In the genomic region with DNA sequence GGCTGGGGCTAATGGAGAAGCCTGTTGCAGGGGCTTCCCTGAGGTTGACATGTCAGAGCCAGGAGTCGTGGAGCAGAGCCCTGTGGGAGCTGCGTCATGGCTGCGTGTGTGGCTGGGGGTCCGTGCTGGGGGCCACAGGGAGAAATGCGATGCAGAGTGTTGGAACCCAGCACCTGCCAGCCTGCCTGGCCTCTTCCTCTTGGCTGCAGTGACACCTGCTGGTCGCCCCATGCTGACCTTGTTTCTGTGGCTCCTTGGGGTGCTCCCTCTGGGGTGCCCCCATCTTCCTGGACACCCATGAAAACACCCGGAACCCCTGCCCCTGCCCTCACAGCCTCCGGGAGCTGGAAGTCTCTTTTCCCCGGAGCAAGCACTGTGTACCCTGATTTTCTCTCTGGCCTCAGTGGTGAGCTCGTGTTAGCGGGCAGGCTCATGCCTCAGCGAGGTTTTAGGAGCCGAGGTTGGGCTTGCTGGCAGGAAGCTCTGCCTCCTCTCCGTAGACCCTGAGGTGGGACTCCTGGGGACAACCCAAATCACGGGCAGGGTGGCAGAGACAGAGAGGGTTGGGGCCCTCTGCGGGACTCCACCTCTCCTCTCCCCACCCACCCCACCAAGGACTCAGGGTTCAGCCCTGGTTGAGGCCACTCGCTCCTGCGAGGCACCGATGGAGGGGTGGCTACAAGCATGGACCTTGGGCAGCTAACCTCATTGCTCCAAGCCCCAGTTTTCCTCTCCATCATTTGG, we compare ENCODE assay signal across 7 cellular contexts.
A peak's percentile ranks its signal among the peaks of the same experiment; 100 is the strongest.
DNase-seq lines count a peak whose midpoint lies in the region; ATAC-seq, FAIRE-seq and TF ChIP-seq lines count a peak whose summit lies in the region.

No MANE protein-coding gene starts in this region.

- H3K4me3 ChIP-seq in GM12875 (ENCODE audit: low read depth, low read length) (no peak overlapping the region), sigmoid colon (no peak overlapping the region)

- TF ChIP-seq CTCF in GM12875 (IDR thresholded peaks at IDR 0.05; ENCODE audit: borderline replicate concordance, insufficient read depth, low read depth, low read length) (peak; percentile 57), sigmoid colon (IDR thresholded peaks at IDR 0.05) (peak; percentile 50 to 81 (median 59))

- H3K27me3 Mint-ChIP-seq in activated T-helper 17 cell treated with anti-CD3 and anti-CD28 coated beads, Interleukin-2, amount 50 U/mL, for 72 hours: peaks cover 14% of the 10 kb centered on the region

- no peak for ATAC-seq in HG02763 (IDR thresholded peaks at IDR 0.05; ENCODE audit: unreplicated experiment)
- ATAC-seq in activated T-helper 17 cell treated with anti-CD3 and anti-CD28 coated beads, Interleukin-2, amount 50 U/mL, for 72 hours (replicated peaks): no peak

- no peaks in the 10 kb centered on the region for H3K9me3 Mint-ChIP-seq in activated T-helper 17 cell treated with anti-CD3 and anti-CD28 coated beads, Interleukin-2, amount 50 U/mL, for 72 hours

- no peaks in the 10 kb centered on the region for H3K27me3 ChIP-seq in sigmoid colon

- no peak overlapping the region for H3K27ac Mint-ChIP-seq in activated T-helper 17 cell treated with anti-CD3 and anti-CD28 coated beads, Interleukin-2, amount 50 U/mL, for 72 hours

- H3K27ac ChIP-seq in sigmoid colon: peak overlapping the region in 3 of 4 donors; percentile 46 to 62 (median 61)

- no peaks in the 10 kb centered on the region for H3K4me1 Mint-ChIP-seq in activated T-helper 17 cell treated with anti-CD3 and anti-CD28 coated beads, Interleukin-2, amount 50 U/mL, for 72 hours

- WGBS in sigmoid colon, 2 donors: 57 to 70% methylated on average over 19 of the region's 19 CpGs

- intact Hi-C loops in sigmoid colon (cut with DNase I): loop anchor here (1.0 to 5.0 kb wide), 4 partner anchors 47 to 426 kb away; partner anchors contain the start of gene SORCS2

- DNase-seq in RPMI8226: peak; percentile 6
- peak; percentile 54 for DNase-seq in frontal cortex (ENCODE audit: low spot score in 2 of 2)
- DNase-seq in sigmoid colon: no peak
- DNase-seq in SHP77 treated with DMSO at 0.1 percent for 48 hours (lab: John Stamatoyannopoulos, UW): no peak

- H3K9me3 ChIP-seq in sigmoid colon: no peaks in the 10 kb centered on the region

- TF ChIP-seq POLR2A in sigmoid colon (IDR thresholded peaks at IDR 0.05): no peak

- peaks cover 0 to 22% (median 21%) of the 10 kb centered on the region in 4 donors for H3K4me1 ChIP-seq in sigmoid colon

- FAIRE-seq in frontal cortex (lab: Jason Lieb, UNC): no peak

- no peak for TF ChIP-seq EP300 in sigmoid colon (IDR thresholded peaks at IDR 0.05)

- no peaks in the 10 kb centered on the region for H3K36me3 ChIP-seq in sigmoid colon

- H3K36me3 Mint-ChIP-seq in activated T-helper 17 cell treated with anti-CD3 and anti-CD28 coated beads, Interleukin-2, amount 50 U/mL, for 72 hours (ENCODE audit: low read depth): no peaks in the 10 kb centered on the region

- H3K4me3 Mint-ChIP-seq in activated T-helper 17 cell treated with anti-CD3 and anti-CD28 coated beads, Interleukin-2, amount 50 U/mL, for 72 hours: no peak overlapping the region

Comparison
In these comparisons a context has a peak if more than half of its experiments do, and no peak if none do; other contexts are left out.
1. DNase-seq: peak in RPMI8226 (single experiment) and frontal cortex (2 of 2); none in sigmoid colon (single experiment) and SHP77 treated with DMSO at 0.1 percent for 48 hours (single experiment).